Comparison of ENCODE assay signal across 22 cellular contexts in genomic region chr6:99605911-99606669, GRCh38. TPM values are rescaled to one million over a fixed set of nuclear protein-coding genes. Genes with fewer than 3 reads are reported as not detected.
"Had no signal": no experiment of that assay in that cellular context is flagged by ENCODE, and none has a peak within 500 bp of the region (broad histone marks: within the 10 kb centered on the region; RNA-seq: fewer than 3 reads in every experiment).

No MANE protein-coding gene starts in this region.

- H3K27ac ChIP-seq: brain microvascular endothelial cell, esophagus squamous epithelium, prostate gland, skin epidermis, suprapubic skin had no signal

- H3K4me3 ChIP-seq: esophagus squamous epithelium, prostate gland, skin epidermis, suprapubic skin had no signal

- H3K36me3 ChIP-seq: brain microvascular endothelial cell, esophagus squamous epithelium, prostate gland, suprapubic skin had no signal

- H3K9ac ChIP-seq: SK-N-SH had no signal

- ATAC-seq: right cardiac atrium; stimulated activated naive CD8-positive, alpha-beta T cell treated with anti-CD3 and anti-CD28 coated beads, Interleukin-15, Interleukin-2, amounts not matched to agents 100 U/mL and 50 U/mL, for 24 hours had no signal

- H3K9me3 Mint-ChIP-seq: nephron progenitor cell had no signal

- DNase-seq: activated gamma-delta T cell treated with Interleukin-2 at 50 U/mL for 16 hours; brain microvascular endothelial cell; cortex of kidney; effector CD4-positive, alpha-beta T cell; esophagus squamous epithelium; kidney glomerular epithelial cell; SK-N-SH; stimulated activated CD4-positive, alpha-beta T cell treated with anti-CD3 and anti-CD28 coated beads, Interleukin-4, amount 100 ng/mL, for 24 hours; trophoblast cell had no signal

- FAIRE-seq: endothelial cell of umbilical vein, TTC549 had no signal

- H3K4me2 ChIP-seq: SK-N-SH had no signal

- H3K9me3 ChIP-seq: esophagus squamous epithelium, prostate gland, SK-N-SH, suprapubic skin had no signal

- H3K27ac Mint-ChIP-seq: activated naive CD8-positive, alpha-beta T cell treated with anti-CD3 and anti-CD28 coated beads, Interleukin-2, amount 10 ng/mL, durations not matched to agents 7 days and 5 days; nephron progenitor cell had no signal

- H3K4me3 Mint-ChIP-seq: activated naive CD8-positive, alpha-beta T cell treated with anti-CD3 and anti-CD28 coated beads, Interleukin-2, amount 10 ng/mL, durations not matched to agents 7 days and 5 days; nephron progenitor cell had no signal

RNA-seq across cellular contexts. Expression of gene PRDM13, which starts 0.5 kb away (rescaled TPM):
- total RNA-seq: activated naive CD8-positive, alpha-beta T cell treated with anti-CD3 and anti-CD28 coated beads, Interleukin-2, amount 10 ng/mL, durations not matched to agents 7 days and 5 days; endothelial cell of umbilical vein; fibroblast of villous mesenchyme; liver; omental fat pad; right cardiac atrium; suprapubic skin; T-helper 1 cell treated with Interleukin-12 subunit alpha and Interleukin-12 subunit beta and Interleukin-4 antibody, amounts not matched to agents 30 ng/mL and 1 ng/mL, for 36 hours had no signal
- polyA plus RNA-seq: endothelial cell of umbilical vein, liver, right cardiac atrium had no signal
